In the genomic region with DNA sequence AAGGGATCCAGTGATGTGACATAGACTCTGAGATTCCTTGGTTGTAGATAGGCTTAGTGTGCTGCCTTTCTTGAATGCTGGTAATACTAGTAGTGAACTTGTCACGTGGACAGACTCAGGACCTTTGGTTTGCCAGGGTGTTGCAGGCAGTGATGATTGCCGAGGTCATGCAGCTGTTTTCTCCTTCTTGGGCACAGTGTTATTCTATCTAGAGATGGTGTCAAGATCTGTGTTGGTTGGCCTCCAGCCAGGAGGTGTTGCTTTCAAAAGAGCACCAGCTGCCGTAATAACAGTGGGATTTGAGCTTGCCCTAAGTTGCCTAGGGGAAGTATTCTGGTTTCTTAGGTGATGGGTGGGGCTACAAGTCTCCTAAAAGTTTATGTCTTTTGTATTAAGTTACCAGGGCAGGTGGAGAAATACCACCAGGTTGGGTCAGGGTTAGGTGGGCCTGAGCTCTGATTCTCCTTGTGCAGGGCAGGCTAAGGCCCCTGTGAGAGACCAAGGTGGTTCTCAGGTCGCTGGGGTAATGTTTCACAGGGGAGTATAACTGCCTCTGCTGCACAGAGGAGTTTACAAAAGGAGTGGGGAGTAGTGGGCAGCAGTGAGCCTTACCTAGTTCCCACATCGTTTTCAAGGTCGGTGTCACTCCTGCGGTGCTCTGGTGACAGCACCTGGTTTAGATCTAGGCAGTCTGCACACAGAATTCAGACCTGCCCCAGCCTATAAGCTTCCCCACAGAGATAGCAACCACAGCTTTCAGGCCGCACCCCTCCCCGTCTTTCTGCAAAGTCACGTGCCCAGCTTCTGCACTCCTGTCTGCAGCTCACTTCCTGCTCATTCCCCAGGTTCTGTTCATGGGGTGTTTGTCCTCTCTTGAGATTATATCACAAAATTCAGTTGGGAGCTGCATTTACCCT, we compare ENCODE assay signal across 9 cellular contexts.
DNase-seq lines count a peak whose midpoint lies in the region; ATAC-seq and TF ChIP-seq lines count a peak whose summit lies in the region.
"Had no signal": no experiment of that assay in that cellular context is flagged by ENCODE, and none has a peak within 500 bp of the region (broad histone marks: within the 10 kb centered on the region; RNA-seq: fewer than 3 reads in every experiment).

No MANE protein-coding gene starts in this region.

- no peaks in the 10 kb centered on the region for H3K27me3 ChIP-seq in upper lobe of right lung
- H3K27me3 ChIP-seq in tibial artery: no peaks in the 10 kb centered on the region
- H3K27me3 ChIP-seq: ovary had no signal

- TF ChIP-seq CTCF in nephron progenitor cell (IDR thresholded peaks at IDR 0.05): no peak
- TF ChIP-seq CTCF in upper lobe of right lung (IDR thresholded peaks at IDR 0.05): no peak
- no peak for TF ChIP-seq CTCF in tibial artery (IDR thresholded peaks at IDR 0.05)

- no peaks in the 10 kb centered on the region for H3K36me3 Mint-ChIP-seq in activated T-helper 17 cell treated with anti-CD3 and anti-CD28 coated beads, Interleukin-2, amount 50 U/mL, for 72 hours (ENCODE audit: low read depth)
- H3K36me3 Mint-ChIP-seq in nephron progenitor cell (ENCODE audit: low read depth): no peaks in the 10 kb centered on the region

- peak; percentile 96 for ATAC-seq in activated T-helper 17 cell treated with anti-CD3 and anti-CD28 coated beads, Interleukin-2, amount 50 U/mL, for 72 hours (replicated peaks)
- ATAC-seq in upper lobe of right lung: peak; percentile 76

- peak overlapping the region; percentile 62 for H3K4me3 Mint-ChIP-seq in activated T-helper 17 cell treated with anti-CD3 and anti-CD28 coated beads, Interleukin-2, amount 50 U/mL, for 72 hours
- H3K4me3 Mint-ChIP-seq in nephron progenitor cell: no peak overlapping the region

- H3K36me3 ChIP-seq in upper lobe of right lung (no peaks in the 10 kb centered on the region), tibial artery (no peaks in the 10 kb centered on the region)
- H3K36me3 ChIP-seq: ovary had no signal

- no peaks in the 10 kb centered on the region for H3K4me1 ChIP-seq in upper lobe of right lung
- H3K4me1 ChIP-seq in tibial artery: no peaks in the 10 kb centered on the region

- DNase-seq in Daoy (ENCODE audit: low read depth): peak; percentile 22
- peak; percentile 74 for DNase-seq in NCI-H82 (lab: John Stamatoyannopoulos, UW)
- no peak for DNase-seq in nephron progenitor cell
- DNase-seq in upper lobe of right lung: no peak
- no peak for DNase-seq in tibial artery
- DNase-seq in HPDE6-E6E7 (ENCODE audit: extremely low spot score): no peak
- no peak for DNase-seq in NOMO-1 treated with dmso at 0.1 percent for 144 hours (lab: John Stamatoyannopoulos, UW; ENCODE audit: unreplicated experiment)

- no peak overlapping the region for H3K4me3 ChIP-seq in upper lobe of right lung
- H3K4me3 ChIP-seq in tibial artery: no peak overlapping the region
- H3K4me3 ChIP-seq: ovary had no signal

- H3K27ac ChIP-seq in upper lobe of right lung (no peak overlapping the region), tibial artery (no peak overlapping the region)
- H3K27ac ChIP-seq: ovary had no signal

- peaks cover 28% of the 10 kb centered on the region for H3K4me1 Mint-ChIP-seq in activated T-helper 17 cell treated with anti-CD3 and anti-CD28 coated beads, Interleukin-2, amount 50 U/mL, for 72 hours
- H3K4me1 Mint-ChIP-seq in nephron progenitor cell: peaks cover 13% of the 10 kb centered on the region

- peak overlapping the region; percentile 76 for H3K27ac Mint-ChIP-seq in activated T-helper 17 cell treated with anti-CD3 and anti-CD28 coated beads, Interleukin-2, amount 50 U/mL, for 72 hours
- peak overlapping the region; percentile 68 for H3K27ac Mint-ChIP-seq in nephron progenitor cell

- intact Hi-C loops in upper lobe of right lung (cut with DNase I) (no loop called here), tibial artery (cut with DNase I; ENCODE audit: low total_unique reads) (no loop called here)

- H3K9me3 Mint-ChIP-seq in activated T-helper 17 cell treated with anti-CD3 and anti-CD28 coated beads, Interleukin-2, amount 50 U/mL, for 72 hours: no peaks in the 10 kb centered on the region
- H3K9me3 Mint-ChIP-seq in nephron progenitor cell: peaks cover 30% of the 10 kb centered on the region

- H3K9me3 ChIP-seq in upper lobe of right lung (no peaks in the 10 kb centered on the region), tibial artery (peaks cover 0 to 5% (median 4%) of the 10 kb centered on the region in 3 donors)
- H3K9me3 ChIP-seq: ovary had no signal

- peaks cover under 1% of the 10 kb centered on the region for H3K27me3 Mint-ChIP-seq in activated T-helper 17 cell treated with anti-CD3 and anti-CD28 coated beads, Interleukin-2, amount 50 U/mL, for 72 hours
- no peaks in the 10 kb centered on the region for H3K27me3 Mint-ChIP-seq in nephron progenitor cell (ENCODE audit: low read depth, poor library complexity)

Comparison
In these comparisons a context has a peak if more than half of its experiments do, and no peak if none do; other contexts are left out.
1. DNase-seq: peak in Daoy (single experiment) and NCI-H82 (single experiment); none in nephron progenitor cell (single experiment), upper lobe of right lung (single experiment), tibial artery (0 of 2), HPDE6-E6E7 (single experiment) and NOMO-1 treated with dmso at 0.1 percent for 144 hours (single experiment).